In genomic region chr20:19661717-19662637, GRCh38 we compare ENCODE assay signal across 1 cellular context.
TF ChIP-seq lines count a peak whose summit lies in the region.

No MANE protein-coding gene starts in this region.

TF ChIP-seq in HepG2, 621 proteins besides CTCF, POLR2A, EP300 and RAD21 (continued from another document and continues in another):
- TF ChIP-seq, protein P1, sequence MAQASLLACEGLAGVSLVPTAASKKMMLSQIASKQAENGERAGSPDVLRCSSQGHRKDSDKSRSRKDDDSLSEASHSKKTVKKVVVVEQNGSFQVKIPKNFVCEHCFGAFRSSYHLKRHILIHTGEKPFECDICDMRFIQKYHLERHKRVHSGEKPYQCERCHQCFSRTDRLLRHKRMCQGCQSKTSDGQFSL (CRISPR knock-in tag; IDR thresholded peaks at IDR 0.05): no peak
- TF ChIP-seq NCOR1 (IDR thresholded peaks at IDR 0.05; ENCODE audit: borderline replicate concordance, low read length): no peak
- TF ChIP-seq ZNF703 (CRISPR knock-in tag; IDR thresholded peaks at IDR 0.05; ENCODE audit: borderline replicate concordance): no peak
- peak; percentile 82; the same call in 1 of the 2 replicates for TF ChIP-seq ZNF772 (CRISPR knock-in tag; IDR thresholded peaks at IDR 0.05)
- no peak for TF ChIP-seq CHD2 (IDR thresholded peaks at IDR 0.05; ENCODE audit: low read depth, low read length)
- TF ChIP-seq POGZ (CRISPR knock-in tag; IDR thresholded peaks at IDR 0.05): no peak
- no peak for TF ChIP-seq ZNF224 (CRISPR knock-in tag; IDR thresholded peaks at IDR 0.05)
- TF ChIP-seq ZNF556 (CRISPR knock-in tag; IDR thresholded peaks at IDR 0.05; ENCODE audit: borderline replicate concordance): peak; percentile 41; the same call in 1 of the 2 replicates
- no peak for TF ChIP-seq JDP2 (CRISPR knock-in tag; IDR thresholded peaks at IDR 0.05; ENCODE audit: borderline replicate concordance)
- 0 out of 2 replicates have a peak, but pooled peaks have one; percentile 49 for TF ChIP-seq SPEN (CRISPR knock-in tag; IDR thresholded peaks at IDR 0.05; ENCODE audit: low read depth)
- no peak for TF ChIP-seq ZNF260 (CRISPR knock-in tag; IDR thresholded peaks at IDR 0.05; ENCODE audit: borderline replicate concordance, low read depth)
- TF ChIP-seq, protein P2, sequence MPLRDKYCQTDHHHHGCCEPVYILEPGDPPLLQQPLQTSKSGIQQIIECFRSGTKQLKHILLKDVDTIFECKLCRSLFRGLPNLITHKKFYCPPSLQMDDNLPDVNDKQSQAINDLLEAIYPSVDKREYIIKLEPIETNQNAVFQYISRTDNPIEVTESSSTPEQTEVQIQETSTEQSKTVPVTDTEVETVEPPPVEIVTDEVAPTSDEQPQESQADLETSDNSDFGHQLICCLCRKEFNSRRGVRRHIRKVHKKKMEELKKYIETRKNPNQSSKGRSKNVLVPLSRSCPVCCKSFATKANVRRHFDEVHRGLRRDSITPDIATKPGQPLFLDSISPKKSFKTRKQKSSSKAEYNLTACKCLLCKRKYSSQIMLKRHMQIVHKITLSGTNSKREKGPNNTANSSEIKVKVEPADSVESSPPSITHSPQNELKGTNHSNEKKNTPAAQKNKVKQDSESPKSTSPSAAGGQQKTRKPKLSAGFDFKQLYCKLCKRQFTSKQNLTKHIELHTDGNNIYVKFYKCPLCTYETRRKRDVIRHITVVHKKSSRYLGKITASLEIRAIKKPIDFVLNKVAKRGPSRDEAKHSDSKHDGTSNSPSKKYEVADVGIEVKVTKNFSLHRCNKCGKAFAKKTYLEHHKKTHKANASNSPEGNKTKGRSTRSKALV (CRISPR knock-in tag; IDR thresholded peaks at IDR 0.05): no peak
- no peak for TF ChIP-seq ZBTB33 (CRISPR knock-in tag; IDR thresholded peaks at IDR 0.05)
- TF ChIP-seq FOXK1 (CRISPR knock-in tag; IDR thresholded peaks at IDR 0.05; ENCODE audit: borderline replicate concordance, low read depth): peak; percentile 55; the same call in 1 of the 2 replicates
- TF ChIP-seq ZNF616 (CRISPR knock-in tag; IDR thresholded peaks at IDR 0.05; ENCODE audit: low read depth): no peak
- TF ChIP-seq SIN3B (IDR thresholded peaks at IDR 0.05; ENCODE audit: low read length): no peak
- TF ChIP-seq ATF6 (CRISPR knock-in tag; conservative IDR thresholded peaks at IDR 0.05): no peak
- no peak for TF ChIP-seq ELF4 (CRISPR knock-in tag; IDR thresholded peaks at IDR 0.05; ENCODE audit: borderline replicate concordance)
- no peak for TF ChIP-seq ZBTB3 (CRISPR knock-in tag; IDR thresholded peaks at IDR 0.05; ENCODE audit: borderline replicate concordance, low read depth)
- TF ChIP-seq ZNF350 (CRISPR knock-in tag; IDR thresholded peaks at IDR 0.05; ENCODE audit: borderline replicate concordance, low read depth): peak; percentile 48; the same call in 1 of the 2 replicates
- TF ChIP-seq LCORL (IDR thresholded peaks at IDR 0.05): no peak
- TF ChIP-seq LCORL (CRISPR knock-in tag; IDR thresholded peaks at IDR 0.05): 0 out of 2 replicates have a peak, but pooled peaks have one; percentile 26
- no peak for TF ChIP-seq ZNF709 (CRISPR knock-in tag; IDR thresholded peaks at IDR 0.05)
- TF ChIP-seq, protein P3, sequence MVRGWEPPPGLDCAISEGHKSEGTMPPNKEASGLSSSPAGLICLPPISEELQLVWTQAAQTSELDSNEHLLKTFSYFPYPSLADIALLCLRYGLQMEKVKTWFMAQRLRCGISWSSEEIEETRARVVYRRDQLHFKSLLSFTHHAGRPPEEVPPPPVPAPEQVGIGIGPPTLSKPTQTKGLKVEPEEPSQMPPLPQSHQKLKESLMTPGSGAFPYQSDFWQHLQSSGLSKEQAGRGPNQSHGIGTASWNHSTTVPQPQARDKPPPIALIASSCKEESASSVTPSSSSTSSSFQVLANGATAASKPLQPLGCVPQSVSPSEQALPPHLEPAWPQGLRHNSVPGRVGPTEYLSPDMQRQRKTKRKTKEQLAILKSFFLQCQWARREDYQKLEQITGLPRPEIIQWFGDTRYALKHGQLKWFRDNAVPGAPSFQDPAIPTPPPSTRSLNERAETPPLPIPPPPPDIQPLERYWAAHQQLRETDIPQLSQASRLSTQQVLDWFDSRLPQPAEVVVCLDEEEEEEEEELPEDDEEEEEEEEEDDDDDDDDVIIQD (CRISPR knock-in tag; IDR thresholded peaks at IDR 0.05; ENCODE audit: low read depth): no peak
- TF ChIP-seq HBP1 (CRISPR knock-in tag; IDR thresholded peaks at IDR 0.05; ENCODE audit: low read depth): no peak
- no peak for TF ChIP-seq ZNF773 (CRISPR knock-in tag; IDR thresholded peaks at IDR 0.05; ENCODE audit: borderline replicate concordance)
- no peak for TF ChIP-seq ZKSCAN5 (CRISPR knock-in tag; IDR thresholded peaks at IDR 0.05)
- no peak for TF ChIP-seq ZNF570 (CRISPR knock-in tag; IDR thresholded peaks at IDR 0.05; ENCODE audit: borderline replicate concordance)
- no peak for TF ChIP-seq ZNF775 (CRISPR knock-in tag; IDR thresholded peaks at IDR 0.05; ENCODE audit: borderline replicate concordance)
- peak; percentile 52; the same call in 1 of the 2 replicates for TF ChIP-seq HIVEP1 (CRISPR knock-in tag; IDR thresholded peaks at IDR 0.05)
- TF ChIP-seq EED (CRISPR knock-in tag; IDR thresholded peaks at IDR 0.05): peak; percentile 48
- no peak for TF ChIP-seq SYNCRIP (IDR thresholded peaks at IDR 0.05; ENCODE audit: insufficient read depth, low read depth, low read length)
- TF ChIP-seq PAX8 (CRISPR knock-in tag; IDR thresholded peaks at IDR 0.05; ENCODE audit: borderline replicate concordance): no peak
- no peak for TF ChIP-seq XBP1 (CRISPR knock-in tag; IDR thresholded peaks at IDR 0.05)
- TF ChIP-seq YY1 (IDR thresholded peaks at IDR 0.05; ENCODE audit: insufficient read depth, insufficient replicate concordance, low read depth, low read length): no peak
- no peak for TF ChIP-seq KAT7 (CRISPR knock-in tag; IDR thresholded peaks at IDR 0.05; ENCODE audit: borderline replicate concordance)
- no peak for TF ChIP-seq ZNF256 (CRISPR knock-in tag; conservative IDR thresholded peaks at IDR 0.05)
- TF ChIP-seq GATAD2A (CRISPR knock-in tag; IDR thresholded peaks at IDR 0.05): peak; percentile 42; the same call in 1 of the 2 replicates
- TF ChIP-seq ETV5 (CRISPR knock-in tag; IDR thresholded peaks at IDR 0.05; ENCODE audit: borderline replicate concordance): no peak
- peak; percentile 73; the same call in 1 of the 2 replicates for TF ChIP-seq ZNF691 (CRISPR knock-in tag; IDR thresholded peaks at IDR 0.05; ENCODE audit: borderline replicate concordance, low read depth)
- no peak for TF ChIP-seq FOXO1 (CRISPR knock-in tag; IDR thresholded peaks at IDR 0.05)
- TF ChIP-seq HMGA1 (CRISPR knock-in tag; conservative IDR thresholded peaks at IDR 0.05): no peak
- TF ChIP-seq NCOA5 (CRISPR knock-in tag; IDR thresholded peaks at IDR 0.05): no peak
- no peak for TF ChIP-seq ZNF253 (CRISPR knock-in tag; IDR thresholded peaks at IDR 0.05; ENCODE audit: borderline replicate concordance)
- TF ChIP-seq ELF1 (CRISPR knock-in tag; IDR thresholded peaks at IDR 0.05): no peak
- TF ChIP-seq ZSCAN30 (CRISPR knock-in tag; IDR thresholded peaks at IDR 0.05): no peak
- no peak for TF ChIP-seq ARNT (IDR thresholded peaks at IDR 0.05)
- TF ChIP-seq ZBTB14 (CRISPR knock-in tag; IDR thresholded peaks at IDR 0.05): no peak
- no peak for TF ChIP-seq SETDB1 (CRISPR knock-in tag; IDR thresholded peaks at IDR 0.05; ENCODE audit: borderline replicate concordance)
- TF ChIP-seq SOX6 (IDR thresholded peaks at IDR 0.05): no peak
- no peak for TF ChIP-seq SOX6 (CRISPR knock-in tag; IDR thresholded peaks at IDR 0.05)
- 0 out of 2 replicates have a peak, but pooled peaks have one; percentile 73 for TF ChIP-seq ZNF747 (CRISPR knock-in tag; IDR thresholded peaks at IDR 0.05; ENCODE audit: borderline replicate concordance)
- TF ChIP-seq ZNF3 (CRISPR knock-in tag; IDR thresholded peaks at IDR 0.05): no peak
- no peak for TF ChIP-seq EHMT2 (IDR thresholded peaks at IDR 0.05; ENCODE audit: borderline replicate concordance, low read depth, low read length)
- TF ChIP-seq, protein P4, sequence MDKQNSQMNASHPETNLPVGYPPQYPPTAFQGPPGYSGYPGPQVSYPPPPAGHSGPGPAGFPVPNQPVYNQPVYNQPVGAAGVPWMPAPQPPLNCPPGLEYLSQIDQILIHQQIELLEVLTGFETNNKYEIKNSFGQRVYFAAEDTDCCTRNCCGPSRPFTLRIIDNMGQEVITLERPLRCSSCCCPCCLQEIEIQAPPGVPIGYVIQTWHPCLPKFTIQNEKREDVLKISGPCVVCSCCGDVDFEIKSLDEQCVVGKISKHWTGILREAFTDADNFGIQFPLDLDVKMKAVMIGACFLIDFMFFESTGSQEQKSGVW (CRISPR knock-in tag; IDR thresholded peaks at IDR 0.05; ENCODE audit: borderline replicate concordance): no peak
- TF ChIP-seq SIX4 (CRISPR knock-in tag; IDR thresholded peaks at IDR 0.05): no peak
- no peak for TF ChIP-seq ZNF567 (CRISPR knock-in tag; IDR thresholded peaks at IDR 0.05; ENCODE audit: borderline replicate concordance)
- TF ChIP-seq RFXANK (CRISPR knock-in tag; IDR thresholded peaks at IDR 0.05): no peak
- TF ChIP-seq ZNF441 (CRISPR knock-in tag; IDR thresholded peaks at IDR 0.05; ENCODE audit: borderline replicate concordance): no peak
- TF ChIP-seq ZNF577 (CRISPR knock-in tag; IDR thresholded peaks at IDR 0.05; ENCODE audit: borderline replicate concordance, low read depth): no peak
- TF ChIP-seq HMG20B (CRISPR knock-in tag; conservative IDR thresholded peaks at IDR 0.05): no peak
- TF ChIP-seq ZNF724P (CRISPR knock-in tag; IDR thresholded peaks at IDR 0.05; ENCODE audit: borderline replicate concordance): no peak
- no peak for TF ChIP-seq ZNF614 (CRISPR knock-in tag; IDR thresholded peaks at IDR 0.05; ENCODE audit: borderline replicate concordance)
- 0 out of 2 replicates have a peak, but pooled peaks have one; percentile 4 for TF ChIP-seq HDAC1 (CRISPR knock-in tag; IDR thresholded peaks at IDR 0.05)
- TF ChIP-seq NPAS2 (CRISPR knock-in tag; IDR thresholded peaks at IDR 0.05; ENCODE audit: borderline replicate concordance): no peak
- no peak for TF ChIP-seq DDIT3 (CRISPR knock-in tag; IDR thresholded peaks at IDR 0.05)
- TF ChIP-seq ZNF670 (CRISPR knock-in tag; IDR thresholded peaks at IDR 0.05; ENCODE audit: borderline replicate concordance): no peak
